ENCODE assay signal across 13 cellular contexts in the genomic region with DNA sequence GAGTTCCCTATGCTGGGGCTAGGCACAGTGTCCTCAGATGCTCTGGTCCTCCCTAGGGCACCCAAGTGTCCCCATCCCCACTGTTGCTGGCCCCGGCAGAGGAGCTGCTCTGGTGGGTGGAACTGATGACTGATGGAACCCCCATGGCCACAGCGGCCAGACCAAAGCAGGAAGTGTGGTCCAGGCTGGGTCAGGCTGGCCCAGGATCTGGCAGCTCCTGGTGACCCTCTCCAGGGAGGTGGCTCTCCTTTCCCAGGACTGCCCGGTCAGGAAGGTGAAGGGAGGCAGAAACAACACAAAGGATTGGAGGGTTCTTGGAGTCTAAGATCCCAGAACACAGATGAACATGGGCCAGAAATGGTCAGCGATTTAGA. TPM values are rescaled to one million over a fixed set of nuclear protein-coding genes. Genes with fewer than 3 reads are reported as not detected.
DNase-seq lines count a peak whose midpoint lies in the region; ATAC-seq lines count a peak whose summit lies in the region.
"Had no signal": no experiment of that assay in that cellular context is flagged by ENCODE, and none has a peak within 500 bp of the region (broad histone marks: within the 10 kb centered on the region; RNA-seq: fewer than 3 reads in every experiment).

No MANE protein-coding gene starts in this region.

- H3K9me3 ChIP-seq in skeletal muscle tissue (ENCODE audit: control insufficient read depth in 3 of 3, low read length in 3 of 3): no peaks in the 10 kb centered on the region

- CTCF ChIA-PET in T-cell (lab: Charles Lee): no interaction called here
- CTCF ChIA-PET in activated naive CD4-positive, alpha-beta T cell treated with anti-CD3 and anti-CD28 coated beads, Interleukin-2, amount 10 ng/mL, durations not matched to agents 7 days and 5 days (lab: Charles Lee): no interaction called here

- H3K27me3 Mint-ChIP-seq in activated T-cell treated with anti-CD3 and anti-CD28 coated beads, Interleukin-2, amount 50 U/mL, for 24 hours: peaks cover 69% of the 10 kb centered on the region
- peaks cover 51 to 58% of the 10 kb centered on the region in 2 donors for H3K27me3 Mint-ChIP-seq in T-cell
- H3K27me3 Mint-ChIP-seq in activated naive CD4-positive, alpha-beta T cell treated with anti-CD3 and anti-CD28 coated beads, Interleukin-2, amount 10 ng/mL, durations not matched to agents 7 days and 5 days: peaks cover 86% of the 10 kb centered on the region

- H3K36me3 Mint-ChIP-seq in activated T-cell treated with anti-CD3 and anti-CD28 coated beads, Interleukin-2, amount 50 U/mL, for 24 hours (ENCODE audit: low read depth): no peaks in the 10 kb centered on the region
- H3K36me3 Mint-ChIP-seq in T-cell: no peaks in the 10 kb centered on the region
- no peaks in the 10 kb centered on the region for H3K36me3 Mint-ChIP-seq in activated naive CD4-positive, alpha-beta T cell treated with anti-CD3 and anti-CD28 coated beads, Interleukin-2, amount 10 ng/mL, durations not matched to agents 7 days and 5 days

- POLR2A ChIA-PET in T-cell (lab: Charles Lee): no interaction called here

- H3K4me1 Mint-ChIP-seq in activated T-cell treated with anti-CD3 and anti-CD28 coated beads, Interleukin-2, amount 50 U/mL, for 24 hours (ENCODE audit: low read depth): peaks cover 9% of the 10 kb centered on the region
- H3K4me1 Mint-ChIP-seq in T-cell: peaks cover 14 to 22% (median 16%) of the 10 kb centered on the region in 3 donors
- H3K4me1 Mint-ChIP-seq in activated naive CD4-positive, alpha-beta T cell treated with anti-CD3 and anti-CD28 coated beads, Interleukin-2, amount 10 ng/mL, durations not matched to agents 7 days and 5 days: peaks cover 21% of the 10 kb centered on the region

- H3K27ac Mint-ChIP-seq in activated T-cell treated with anti-CD3 and anti-CD28 coated beads, Interleukin-2, amount 50 U/mL, for 24 hours: no peak overlapping the region
- no peak overlapping the region for H3K27ac Mint-ChIP-seq in T-cell
- H3K27ac Mint-ChIP-seq in activated naive CD4-positive, alpha-beta T cell treated with anti-CD3 and anti-CD28 coated beads, Interleukin-2, amount 10 ng/mL, durations not matched to agents 7 days and 5 days: no peak overlapping the region

- H3K36me3 ChIP-seq in skeletal muscle tissue (ENCODE audit: control insufficient read depth in 3 of 3, insufficient read depth in 3 of 3, low read length in 3 of 3): no peaks in the 10 kb centered on the region

- no peak for DNase-seq in activated T-cell treated with anti-CD3 and anti-CD28 coated beads, Interleukin-2, amount 50 U/mL, for 24 hours
- DNase-seq in activated T-cell treated with anti-CD3 and anti-CD28 coated beads, Interleukin-2, amount 50 U/mL, for 48 hours: no peak
- DNase-seq in T-cell (no peak), epidermal melanocyte (ENCODE audit: insufficient read length, low spot score) (no peak)
- no peak for DNase-seq in activated naive CD4-positive, alpha-beta T cell treated with anti-CD3 and anti-CD28 coated beads, Interleukin-2, amount 10 ng/mL, durations not matched to agents 7 days and 5 days
- DNase-seq: AML-193, MM.1S had no signal

- peak overlapping the region; percentile 55 for H3K4me3 Mint-ChIP-seq in activated T-cell treated with anti-CD3 and anti-CD28 coated beads, Interleukin-2, amount 50 U/mL, for 24 hours
- H3K4me3 Mint-ChIP-seq in T-cell: peak overlapping the region; percentile 34 to 75 (median 37)
- H3K4me3 Mint-ChIP-seq in activated naive CD4-positive, alpha-beta T cell treated with anti-CD3 and anti-CD28 coated beads, Interleukin-2, amount 10 ng/mL, durations not matched to agents 7 days and 5 days: no peak overlapping the region

- no peak for ATAC-seq in T-cell (replicated peaks in 1 of 4)
- ATAC-seq in GM19395 (IDR thresholded peaks at IDR 0.05; ENCODE audit: unreplicated experiment): no peak

- H3K4me1 ChIP-seq in skeletal muscle tissue (ENCODE audit: control insufficient read depth in 3 of 3, insufficient read depth in 3 of 3, low read length in 3 of 3): peaks cover 4 to 26% (median 8%) of the 10 kb centered on the region in 3 donors

- H3K4me3 ChIP-seq in iPS-11a (ENCODE audit: low read depth, low read length): peak overlapping the region; percentile 58
- peak overlapping the region; percentile 51 to 69 (median 63) for H3K4me3 ChIP-seq in skeletal muscle tissue (ENCODE audit: low read length in 3 of 3)

- H3K27me3 ChIP-seq in skeletal muscle tissue (ENCODE audit: control insufficient read depth in 3 of 3, insufficient read depth in 3 of 3, low read length in 3 of 3): peaks cover 12 to 25% (median 16%) of the 10 kb centered on the region in 3 donors

- no peak overlapping the region for H3K27ac ChIP-seq in skeletal muscle tissue (ENCODE audit: low read depth, low read length)
- H3K27ac ChIP-seq: SK-N-MC, skin epidermis had no signal

- peak overlapping the region in 2 of 3 donors; percentile 56 to 60 for H3K9ac ChIP-seq in skeletal muscle tissue (ENCODE audit: low read depth in 1 of 3, low read length in 3 of 3)

- no peaks in the 10 kb centered on the region for H3K9me3 Mint-ChIP-seq in activated T-cell treated with anti-CD3 and anti-CD28 coated beads, Interleukin-2, amount 50 U/mL, for 24 hours
- no peaks in the 10 kb centered on the region for H3K9me3 Mint-ChIP-seq in T-cell
- H3K9me3 Mint-ChIP-seq in activated naive CD4-positive, alpha-beta T cell treated with anti-CD3 and anti-CD28 coated beads, Interleukin-2, amount 10 ng/mL, durations not matched to agents 7 days and 5 days: no peaks in the 10 kb centered on the region

RNA-seq across cellular contexts. Expression of a gene that starts 1.1 kb away (rescaled TPM):
- total RNA-seq in T-cell (under 1 TPM in 1 of 5 donors, not detected in 4; 0.13 TPM), skeletal muscle tissue (not detected)
- total RNA-seq: liver had no signal

RNA-seq across cellular contexts. Expression of a gene that starts 58.0 kb away (rescaled TPM):
- total RNA-seq in T-cell (10 to 100 TPM; 50.9 to 62.8 (median 53.9) TPM), skeletal muscle tissue (84.5 TPM)

RNA-seq across cellular contexts. Expression of a gene that starts 58.2 kb away (rescaled TPM):
- total RNA-seq in T-cell (10 to 100 TPM; 13.5 to 21.5 (median 19.8) TPM), skeletal muscle tissue (19.8 TPM)
